In genomic region chr3:170356596-170357175, GRCh38 we compare ENCODE assay signal across 8 cellular contexts. TPM values are rescaled to one million over a fixed set of nuclear protein-coding genes. Genes with fewer than 3 reads are reported as not detected.
A peak's percentile ranks its signal among the peaks of the same experiment; 100 is the strongest.
DNase-seq lines count a peak whose midpoint lies in the region; ATAC-seq and TF ChIP-seq lines count a peak whose summit lies in the region.

No MANE protein-coding gene starts in this region.

- H3K9ac ChIP-seq in BLaER1 (peak overlapping the region; percentile 89), fibroblast of lung (ENCODE audit: insufficient read depth, low read length) (peak overlapping the region; percentile 6)

- no peaks in the 10 kb centered on the region for H3K9me3 Mint-ChIP-seq in activated T-cell treated with anti-CD3 and anti-CD28 coated beads, Interleukin-2, amount 50 U/mL, for 24 hours
- H3K9me3 Mint-ChIP-seq in nephron = peaks cover 2% of the 10 kb centered on the region

- TF ChIP-seq EP300 in stomach (IDR thresholded peaks at IDR 0.05) = no peak

- ATAC-seq in GM19023 (IDR thresholded peaks at IDR 0.05; ENCODE audit: unreplicated experiment) (peak; percentile 44), HG03159 (IDR thresholded peaks at IDR 0.05; ENCODE audit: unreplicated experiment) (peak; percentile 34)

- no peaks in the 10 kb centered on the region for H3K27me3 ChIP-seq in BLaER1
- H3K27me3 ChIP-seq in fibroblast of lung (ENCODE audit: control insufficient read depth, insufficient read depth, low read length) = no peaks in the 10 kb centered on the region
- H3K27me3 ChIP-seq in stomach = no peaks in the 10 kb centered on the region

- peaks cover 16% of the 10 kb centered on the region for H3K36me3 ChIP-seq in BLaER1
- H3K36me3 ChIP-seq in fibroblast of lung (ENCODE audit: control insufficient read depth, insufficient read depth, low read length) = no peaks in the 10 kb centered on the region
- no peaks in the 10 kb centered on the region for H3K36me3 ChIP-seq in stomach

- DNase-seq in NOMO-1 (lab: John Stamatoyannopoulos, UW; ENCODE audit: unreplicated experiment in 2 of 2) (peak; percentile 97 to 99), fibroblast of lung (ENCODE audit: low read depth in 2 of 2) (peak; percentile 78 to 85), stomach (peak; percentile 87)
- no peak for DNase-seq in activated T-cell treated with anti-CD3 and anti-CD28 coated beads, Interleukin-2, amount 50 U/mL, for 24 hours

- peaks cover 27% of the 10 kb centered on the region for H3K36me3 Mint-ChIP-seq in activated T-cell treated with anti-CD3 and anti-CD28 coated beads, Interleukin-2, amount 50 U/mL, for 24 hours (ENCODE audit: low read depth)
- peaks cover 31% of the 10 kb centered on the region for H3K36me3 Mint-ChIP-seq in nephron (ENCODE audit: low read depth)

- H4K20me1 ChIP-seq in BLaER1 (peaks cover 31% of the 10 kb centered on the region; the same call in 1 of the 2 replicates), fibroblast of lung (ENCODE audit: control insufficient read depth, extremely low read depth, insufficient read depth, low read length) (no peaks in the 10 kb centered on the region)

- no peak for TF ChIP-seq CTCF in fibroblast of lung (conservative IDR thresholded peaks at IDR 0.05 in 1 of 2, IDR thresholded peaks at IDR 0.05 in 1 of 2; ENCODE audit: low read depth in 1 of 2, low read length in 2 of 2)
- TF ChIP-seq CTCF in nephron (IDR thresholded peaks at IDR 0.05; ENCODE audit: unreplicated experiment in 3 of 3) = no peak
- TF ChIP-seq CTCF in stomach (IDR thresholded peaks at IDR 0.05) = no peak

- peak overlapping the region; percentile 92 for H3K4me3 ChIP-seq in BLaER1
- H3K4me3 ChIP-seq in fibroblast of lung (replicated peaks in 1 of 4; ENCODE audit: control extremely low read depth in 1 of 4, insufficient read depth in 1 of 4, low read depth in 3 of 4, low read length in 4 of 4) = peak overlapping the region; percentile 46 to 61 (median 56)
- H3K4me3 ChIP-seq in stomach = peak overlapping the region; percentile 71 to 99 (median 93)

- peaks cover 30% of the 10 kb centered on the region for H3K79me2 ChIP-seq in fibroblast of lung (ENCODE audit: control insufficient read depth, insufficient read depth, low read length)

- WGBS in stomach, 5 donors = 0 to 1% (median 0%) methylated on average over 1 to 59 of the region's 60 CpGs

- H3K27me3 Mint-ChIP-seq in activated T-cell treated with anti-CD3 and anti-CD28 coated beads, Interleukin-2, amount 50 U/mL, for 24 hours = no peaks in the 10 kb centered on the region
- H3K27me3 Mint-ChIP-seq in nephron (ENCODE audit: low read depth) = no peaks in the 10 kb centered on the region

- H3K4me2 ChIP-seq in BLaER1 = peak overlapping the region; percentile 93
- H3K4me2 ChIP-seq in fibroblast of lung (ENCODE audit: extremely low read depth, insufficient read depth, low read length) = peak overlapping the region; percentile 92

- H3K4me1 Mint-ChIP-seq in activated T-cell treated with anti-CD3 and anti-CD28 coated beads, Interleukin-2, amount 50 U/mL, for 24 hours (ENCODE audit: low read depth) = peaks cover 41% of the 10 kb centered on the region
- peaks cover 56% of the 10 kb centered on the region for H3K4me1 Mint-ChIP-seq in nephron

- peak overlapping the region; percentile 78 for H2AFZ ChIP-seq in fibroblast of lung (ENCODE audit: low read length)

- no peak for TF ChIP-seq POLR2A in stomach (IDR thresholded peaks at IDR 0.05)

- H3K4me1 ChIP-seq in BLaER1 (peaks cover 73% of the 10 kb centered on the region), fibroblast of lung (ENCODE audit: control insufficient read depth, extremely low read depth, insufficient read depth, low read length) (peaks cover 3% of the 10 kb centered on the region), stomach (peaks cover 27 to 51% (median 50%) of the 10 kb centered on the region in 4 donors)

- peak overlapping the region; percentile 64 for H3K27ac Mint-ChIP-seq in activated T-cell treated with anti-CD3 and anti-CD28 coated beads, Interleukin-2, amount 50 U/mL, for 24 hours
- H3K27ac Mint-ChIP-seq in nephron = peak overlapping the region; percentile 99 to 100 (median 100)

- intact Hi-C loops in stomach (cut with DNase I; ENCODE audit: low total_unique reads) = no loop called here

- peaks cover 3% of the 10 kb centered on the region; the same call in 1 of the 2 replicates for H3K9me3 ChIP-seq in BLaER1
- H3K9me3 ChIP-seq in fibroblast of lung (ENCODE audit: control insufficient read depth, insufficient read depth, low read depth, low read length) = no peaks in the 10 kb centered on the region
- H3K9me3 ChIP-seq in stomach = no peaks in the 10 kb centered on the region

- H3K27ac ChIP-seq in BLaER1 (peak overlapping the region; percentile 99), fibroblast of lung (ENCODE audit: insufficient read depth, low read length) (peak overlapping the region; percentile 88), stomach (peak overlapping the region; percentile 96 to 100 (median 100))

- peak overlapping the region; percentile 65 for H3K4me3 Mint-ChIP-seq in activated T-cell treated with anti-CD3 and anti-CD28 coated beads, Interleukin-2, amount 50 U/mL, for 24 hours
- H3K4me3 Mint-ChIP-seq in nephron = peak overlapping the region; percentile 71 to 80 (median 80)

RNA-seq across cellular contexts. Expression of gene SKIL, which starts 0.8 kb away (rescaled TPM):
- total RNA-seq in fibroblast of lung (33.4 and 53.2 TPM in 2 replicates), stomach (100 to 1,000 TPM in 1 of 5 donors, 10 to 100 TPM in 4; 33.6 to 107 (median 51.8) TPM)
- polyA plus RNA-seq in fibroblast of lung (11.1 and 15.3 TPM in 2 replicates), stomach (10 to 100 TPM in 1 of 3 donors, 1 to 10 TPM in 2; 6.3 to 12.8 (median 9.8) TPM)
- 8.0 and 12.1 TPM in 2 replicates for polyA plus RNA-seq in fibroblast of lung (2012)
- 4.7 and 7.3 TPM in 2 replicates for polyA minus RNA-seq in fibroblast of lung (ENCODE audit: low replicate concordance)
